Comparison of ENCODE assay signal across 21 cellular contexts in genomic region chr18:55566456-55566935, GRCh38. TPM values are rescaled to one million over a fixed set of nuclear protein-coding genes. Genes with fewer than 3 reads are reported as not detected.
DNase-seq lines count a peak whose midpoint lies in the region; ATAC-seq, FAIRE-seq and TF ChIP-seq lines count a peak whose summit lies in the region.
"Had no signal": no experiment of that assay in that cellular context is flagged by ENCODE, and none has a peak within 500 bp of the region (broad histone marks: within the 10 kb centered on the region; RNA-seq: fewer than 3 reads in every experiment).

No MANE protein-coding gene starts in this region.

- ATAC-seq in GM19035 (IDR thresholded peaks at IDR 0.05; ENCODE audit: unreplicated experiment) = no peak
- ATAC-seq: A549; CD8-positive, alpha-beta T cell; GM12878 had no signal

- FAIRE-seq in A204.1 (lab: Jason Lieb, UNC) (peak; percentile 6), D721Med (lab: Jason Lieb, UNC) (peak; percentile 98)
- FAIRE-seq: A549, GM12878, GM12892, GM18507, GM19239 had no signal

- DNase-seq in D721Med (ENCODE audit: insufficient read length, low spot score) (no peak), endothelial cell (ENCODE audit: low spot score) (no peak), DMS79 treated with DMSO at 0.1 percent for 48 hours (lab: John Stamatoyannopoulos, UW) (no peak), thyroid gland (no peak)
- DNase-seq: 8988T; AML-193; CD4-positive, alpha-beta T cell; CD8-positive, alpha-beta T cell; DND-41; EL; GDM1 had no signal

- peaks cover 23% of the 10 kb centered on the region for H3K36me3 Mint-ChIP-seq in endothelial cell (ENCODE audit: low read depth, unreplicated experiment)
- H3K36me3 Mint-ChIP-seq: CD8-positive, alpha-beta T cell had no signal

- no peak for TF ChIP-seq POLR2A in thyroid gland (IDR thresholded peaks at IDR 0.05)

- H3K36me3 ChIP-seq in thyroid gland = no peaks in the 10 kb centered on the region

- peak overlapping the region; percentile 17 for H3K4me3 Mint-ChIP-seq in endothelial cell (ENCODE audit: unreplicated experiment)
- H3K4me3 Mint-ChIP-seq: B cell; CD4-positive, alpha-beta T cell; CD8-positive, alpha-beta T cell had no signal

- H3K4me3 ChIP-seq in thyroid gland (replicated peaks in 1 of 3) = no peak overlapping the region
- H3K4me3 ChIP-seq: A549; BLaER1 treated with 17β-estradiol and CSF1 and Interleukin-3, amounts not matched to agents 10 nM and 100 nM; GM12878 had no signal

- intact Hi-C loops in thyroid gland (cut with DNase I) = no loop called here

- 89 to 93% methylated on average over 2 of the region's 2 CpGs for WGBS in thyroid gland, 2 donors

- no peak for TF ChIP-seq CTCF in D721Med (IDR thresholded peaks at IDR 0.05; ENCODE audit: insufficient read depth, missing control alignments)
- no peak for TF ChIP-seq CTCF in endothelial cell (IDR thresholded peaks at IDR 0.05; ENCODE audit: unreplicated experiment)
- no peak for TF ChIP-seq CTCF in thyroid gland (IDR thresholded peaks at IDR 0.05)

- H3K4me1 Mint-ChIP-seq in endothelial cell (ENCODE audit: unreplicated experiment) = peaks cover 17% of the 10 kb centered on the region

- no peak overlapping the region for H3K27ac ChIP-seq in thyroid gland
- H3K27ac ChIP-seq: A549; BLaER1 treated with 17β-estradiol and CSF1 and Interleukin-3, amounts not matched to agents 10 nM and 100 nM; C4-2B had no signal

- no peaks in the 10 kb centered on the region for H3K27me3 Mint-ChIP-seq in endothelial cell (ENCODE audit: unreplicated experiment)
- H3K27me3 Mint-ChIP-seq: B cell; CD4-positive, alpha-beta T cell had no signal

- H3K27me3 ChIP-seq in thyroid gland = no peaks in the 10 kb centered on the region
- H3K27me3 ChIP-seq: BLaER1 treated with 17β-estradiol and CSF1 and Interleukin-3, amounts not matched to agents 10 nM and 100 nM had no signal

- no peaks in the 10 kb centered on the region for H3K4me1 ChIP-seq in thyroid gland
- H3K4me1 ChIP-seq: A549 had no signal

- no peak overlapping the region for H3K27ac Mint-ChIP-seq in endothelial cell (ENCODE audit: unreplicated experiment)
- H3K27ac Mint-ChIP-seq: B cell; CD4-positive, alpha-beta T cell; CD8-positive, alpha-beta T cell had no signal

- no peaks in the 10 kb centered on the region for H3K9me3 Mint-ChIP-seq in endothelial cell (ENCODE audit: unreplicated experiment)
- H3K9me3 Mint-ChIP-seq: CD4-positive, alpha-beta T cell; CD8-positive, alpha-beta T cell had no signal

- no peaks in the 10 kb centered on the region for H3K9me3 ChIP-seq in thyroid gland
- H3K9me3 ChIP-seq: A549 had no signal

RNA-seq across cellular contexts. Expression of gene TCF4, which starts 21.5 kb away (rescaled TPM):
- total RNA-seq in endothelial cell (ENCODE audit: unreplicated experiment) (175 TPM), thyroid gland (100 to 1,000 TPM; 114 to 190 (median 132) TPM)
